Comparison of ENCODE assay signal across 16 cellular contexts in genomic region chr10:120987359-120987758, GRCh38.
DNase-seq lines count a peak whose midpoint lies in the region; ATAC-seq and TF ChIP-seq lines count a peak whose summit lies in the region.
"Had no signal": no experiment of that assay in that cellular context is flagged by ENCODE, and none has a peak within 500 bp of the region (broad histone marks: within the 10 kb centered on the region; RNA-seq: fewer than 3 reads in every experiment).

No MANE protein-coding gene starts in this region.

- H3K27ac Mint-ChIP-seq in activated naive CD8-positive, alpha-beta T cell treated with anti-CD3 and anti-CD28 coated beads, Interleukin-2, amount 10 ng/mL, durations not matched to agents 7 days and 5 days = peak overlapping the region; percentile 40
- no peak overlapping the region for H3K27ac Mint-ChIP-seq in activated naive CD8-positive, alpha-beta T cell treated with anti-CD3 and anti-CD28 coated beads, Interleukin-2, amount 50 U/mL, for 24 hours
- H3K27ac Mint-ChIP-seq: stimulated activated naive B cell treated with anti-CD40 and anti-IgM and Interleukin-4, amounts not matched to agents 10 μg/mL and 1 μg/mL and 100 μg/mL, for 72 hours had no signal

- peaks cover 6% of the 10 kb centered on the region for H3K4me1 Mint-ChIP-seq in activated naive CD8-positive, alpha-beta T cell treated with anti-CD3 and anti-CD28 coated beads, Interleukin-2, amount 10 ng/mL, durations not matched to agents 7 days and 5 days
- no peaks in the 10 kb centered on the region for H3K4me1 Mint-ChIP-seq in activated naive CD8-positive, alpha-beta T cell treated with anti-CD3 and anti-CD28 coated beads, Interleukin-2, amount 50 U/mL, for 24 hours

- intact Hi-C loops in vagina (cut with DNase I) (no loop called here), right cardiac atrium (cut with DNase I) (no loop called here)

- TF ChIP-seq CTCF in vagina (IDR thresholded peaks at IDR 0.05) = no peak

- no peak for ATAC-seq in activated naive CD8-positive, alpha-beta T cell treated with anti-CD3 and anti-CD28 coated beads, Interleukin-2, amount 10 ng/mL, durations not matched to agents 7 days and 5 days (ENCODE audit: low read depth)
- ATAC-seq in activated naive CD8-positive, alpha-beta T cell treated with anti-CD3 and anti-CD28 coated beads, Interleukin-2, amount 50 U/mL, for 24 hours = no peak
- no peak for ATAC-seq in right cardiac atrium
- ATAC-seq: foreskin keratinocyte, left ventricle myocardium superior had no signal

- H3K4me1 ChIP-seq in vagina (no peaks in the 10 kb centered on the region), right cardiac atrium (ENCODE audit: control insufficient read depth, insufficient read depth, low read length) (no peaks in the 10 kb centered on the region)
- H3K4me1 ChIP-seq: foreskin keratinocyte had no signal

- 68% methylated on average over 2 of the region's 2 CpGs for WGBS in right cardiac atrium

- H3K27me3 Mint-ChIP-seq in activated naive CD8-positive, alpha-beta T cell treated with anti-CD3 and anti-CD28 coated beads, Interleukin-2, amount 10 ng/mL, durations not matched to agents 7 days and 5 days = no peaks in the 10 kb centered on the region
- peaks cover 21% of the 10 kb centered on the region for H3K27me3 Mint-ChIP-seq in activated naive CD8-positive, alpha-beta T cell treated with anti-CD3 and anti-CD28 coated beads, Interleukin-2, amount 50 U/mL, for 24 hours

- H3K9me3 Mint-ChIP-seq in activated naive CD8-positive, alpha-beta T cell treated with anti-CD3 and anti-CD28 coated beads, Interleukin-2, amount 10 ng/mL, durations not matched to agents 7 days and 5 days = peaks cover 6% of the 10 kb centered on the region
- peaks cover 18% of the 10 kb centered on the region for H3K9me3 Mint-ChIP-seq in activated naive CD8-positive, alpha-beta T cell treated with anti-CD3 and anti-CD28 coated beads, Interleukin-2, amount 50 U/mL, for 24 hours

- no peak overlapping the region for H3K27ac ChIP-seq in vagina
- no peak overlapping the region for H3K27ac ChIP-seq in right cardiac atrium (ENCODE audit: low read length)
- H3K27ac ChIP-seq: foreskin keratinocyte, upper lobe of left lung had no signal

- DNase-seq in activated naive CD8-positive, alpha-beta T cell treated with anti-CD3 and anti-CD28 coated beads, Interleukin-2, amount 10 ng/mL, durations not matched to agents 7 days and 5 days = no peak
- DNase-seq in activated naive CD8-positive, alpha-beta T cell treated with anti-CD3 and anti-CD28 coated beads, Interleukin-2, amount 50 U/mL, for 24 hours = no peak
- DNase-seq in KBM-7 = peak; percentile 23
- DNase-seq in UCSD-AML1 (lab: John Stamatoyannopoulos, UW; ENCODE audit: unreplicated experiment) = peak; percentile 15
- peak; percentile 40 to 52 for DNase-seq in vagina (ENCODE audit: extremely low spot score in 2 of 2)
- DNase-seq in DMS114 treated with DMSO at 0.1 percent for 48 hours (lab: John Stamatoyannopoulos, UW; ENCODE audit: unreplicated experiment) = no peak
- DNase-seq in AG08396 (ENCODE audit: low spot score) = no peak
- DNase-seq in right cardiac atrium = no peak
- DNase-seq: activated T-cell treated with anti-CD3 and anti-CD28 coated beads, Interleukin-2, amount 50 U/mL, for 1 hour; foreskin keratinocyte; left ventricle myocardium superior; NCI-H2029; posterior cingulate gyrus; stimulated activated naive B cell treated with anti-CD40 and anti-IgM and Interleukin-4, amounts not matched to agents 10 μg/mL and 1 μg/mL and 100 μg/mL, for 72 hours; upper lobe of left lung had no signal

- H3K9me3 ChIP-seq in vagina (no peaks in the 10 kb centered on the region), right cardiac atrium (ENCODE audit: control insufficient read depth, low read length) (peaks cover 2% of the 10 kb centered on the region)

- no peaks in the 10 kb centered on the region for H3K27me3 ChIP-seq in vagina
- H3K27me3 ChIP-seq in right cardiac atrium (ENCODE audit: control insufficient read depth, insufficient read depth) = no peaks in the 10 kb centered on the region
- H3K27me3 ChIP-seq: foreskin keratinocyte, upper lobe of left lung had no signal

- H3K36me3 ChIP-seq in vagina = no peaks in the 10 kb centered on the region
- H3K36me3 ChIP-seq: upper lobe of left lung had no signal

- in situ Hi-C loops in KBM-7 (cut with MboI; ENCODE audit: low pct_unique_long_range_greater_than_20kb, low sequenced_read_pairs) = no loop called here

- H3K4me3 ChIP-seq in vagina (no peak overlapping the region), right cardiac atrium (ENCODE audit: low read length) (no peak overlapping the region)
- H3K4me3 ChIP-seq: smooth muscle cell, upper lobe of left lung had no signal

- POLR2A ChIA-PET in activated naive CD8-positive, alpha-beta T cell treated with anti-CD3 and anti-CD28 coated beads, Interleukin-2, amount 10 ng/mL, durations not matched to agents 7 days and 5 days (lab: Charles Lee) = no interaction called here

- no peaks in the 10 kb centered on the region for H3K36me3 Mint-ChIP-seq in activated naive CD8-positive, alpha-beta T cell treated with anti-CD3 and anti-CD28 coated beads, Interleukin-2, amount 10 ng/mL, durations not matched to agents 7 days and 5 days
- H3K36me3 Mint-ChIP-seq in activated naive CD8-positive, alpha-beta T cell treated with anti-CD3 and anti-CD28 coated beads, Interleukin-2, amount 50 U/mL, for 24 hours (ENCODE audit: low read depth) = no peaks in the 10 kb centered on the region
- H3K36me3 Mint-ChIP-seq: stimulated activated naive B cell treated with anti-CD40 and anti-IgM and Interleukin-4, amounts not matched to agents 10 μg/mL and 1 μg/mL and 100 μg/mL, for 72 hours had no signal

- peak overlapping the region; percentile 21 for H3K4me3 Mint-ChIP-seq in activated naive CD8-positive, alpha-beta T cell treated with anti-CD3 and anti-CD28 coated beads, Interleukin-2, amount 10 ng/mL, durations not matched to agents 7 days and 5 days
- H3K4me3 Mint-ChIP-seq in activated naive CD8-positive, alpha-beta T cell treated with anti-CD3 and anti-CD28 coated beads, Interleukin-2, amount 50 U/mL, for 24 hours = no peak overlapping the region
- H3K4me3 Mint-ChIP-seq: stimulated activated naive B cell treated with anti-CD40 and anti-IgM and Interleukin-4, amounts not matched to agents 10 μg/mL and 1 μg/mL and 100 μg/mL, for 72 hours had no signal

- TF ChIP-seq POLR2A in vagina (IDR thresholded peaks at IDR 0.05) = no peak

Comparison
In these comparisons a context has a peak if more than half of its experiments do, and no peak if none do; other contexts are left out.
1. DNase-seq: peak in KBM-7 (single experiment), UCSD-AML1 (single experiment) and vagina (2 of 2); none in activated naive CD8-positive, alpha-beta T cell treated with anti-CD3 and anti-CD28 coated beads, Interleukin-2, amount 10 ng/mL, durations not matched to agents 7 days and 5 days (single experiment), activated naive CD8-positive, alpha-beta T cell treated with anti-CD3 and anti-CD28 coated beads, Interleukin-2, amount 50 U/mL, for 24 hours (single experiment), DMS114 treated with DMSO at 0.1 percent for 48 hours (single experiment), AG08396 (single experiment) and right cardiac atrium (0 of 3).